In genomic region chr11:100863080-100863581, GRCh38 we compare ENCODE assay signal across 9 cellular contexts.
DNase-seq lines count a peak whose midpoint lies in the region; ATAC-seq and TF ChIP-seq lines count a peak whose summit lies in the region.
"Had no signal": no experiment of that assay in that cellular context is flagged by ENCODE, and none has a peak within 500 bp of the region (broad histone marks: within the 10 kb centered on the region; RNA-seq: fewer than 3 reads in every experiment).

No MANE protein-coding gene starts in this region.

- no peaks in the 10 kb centered on the region for H3K9me3 Mint-ChIP-seq in GM23338

- H3K9me3 ChIP-seq in fibroblast of lung (ENCODE audit: control insufficient read depth, insufficient read depth, low read depth, low read length), result no peaks in the 10 kb centered on the region
- no peaks in the 10 kb centered on the region for H3K9me3 ChIP-seq in stomach

- peaks cover 37% of the 10 kb centered on the region for H3K4me1 Mint-ChIP-seq in GM23338

- no peak for TF ChIP-seq EP300 in stomach (IDR thresholded peaks at IDR 0.05)

- ATAC-seq in GM18511 (IDR thresholded peaks at IDR 0.05; ENCODE audit: unreplicated experiment) (peak; percentile 81), GM23338 (peak; percentile 34; the same call in 1 of the 3 replicates)

- H3K27me3 ChIP-seq in GM23338 (ENCODE audit: insufficient read depth) (no peaks in the 10 kb centered on the region), fibroblast of lung (ENCODE audit: control insufficient read depth, insufficient read depth, low read length) (no peaks in the 10 kb centered on the region), stomach (no peaks in the 10 kb centered on the region)

- H3K36me3 Mint-ChIP-seq in GM23338 (ENCODE audit: low read depth), result no peaks in the 10 kb centered on the region

- TF ChIP-seq CTCF in GM23338 (conservative IDR thresholded peaks at IDR 0.05; ENCODE audit: low read depth in 2 of 2) (no peak), NB4 (IDR thresholded peaks at IDR 0.05; ENCODE audit: low read depth, low read length) (no peak), fibroblast of lung (conservative IDR thresholded peaks at IDR 0.05 in 1 of 2, IDR thresholded peaks at IDR 0.05 in 1 of 2; ENCODE audit: low read depth in 1 of 2, low read length in 2 of 2) (no peak), stomach (IDR thresholded peaks at IDR 0.05) (no peak)

- 0 out of 2 replicates have a peak, but pooled peaks cover 3% of the 10 kb centered on the region for H3K9me2 ChIP-seq in GM23338 (ENCODE audit: insufficient read depth)

- peaks cover 3% of the 10 kb centered on the region for H3K27me3 Mint-ChIP-seq in GM23338 (ENCODE audit: insufficient read depth, low read depth, poor library complexity)

- no peaks in the 10 kb centered on the region for H3F3A ChIP-seq in GM23338 (replicated peaks; ENCODE audit: low read depth)

- H3K4me3 ChIP-seq in GM23338 (no peak overlapping the region), NB4 (ENCODE audit: low read depth, low read length) (no peak overlapping the region), fibroblast of lung (replicated peaks in 1 of 4; ENCODE audit: control extremely low read depth in 1 of 4, insufficient read depth in 1 of 4, low read depth in 3 of 4, low read length in 4 of 4) (no peak overlapping the region), stomach (no peak overlapping the region)
- H3K4me3 ChIP-seq: skin epidermis had no signal

- H3K79me2 ChIP-seq in GM23338 (replicated peaks; ENCODE audit: insufficient read depth), result peaks cover 2% of the 10 kb centered on the region; the same call in 1 of the 2 replicates
- no peaks in the 10 kb centered on the region for H3K79me2 ChIP-seq in fibroblast of lung (ENCODE audit: control insufficient read depth, insufficient read depth, low read length)

- H3K4me1 ChIP-seq in GM23338 (ENCODE audit: insufficient read depth) (peaks cover 25% of the 10 kb centered on the region), fibroblast of lung (ENCODE audit: control insufficient read depth, extremely low read depth, insufficient read depth, low read length) (no peaks in the 10 kb centered on the region), stomach (peaks cover 9 to 35% (median 17%) of the 10 kb centered on the region in 4 donors)

- no peak overlapping the region for H3K27ac ChIP-seq in GM23338 (ENCODE audit: low read depth)
- H3K27ac ChIP-seq in fibroblast of lung (ENCODE audit: insufficient read depth, low read length), result peak overlapping the region; percentile 30
- H3K27ac ChIP-seq in stomach, result peak overlapping the region; percentile 48 to 80 (median 70)
- H3K27ac ChIP-seq: skin epidermis had no signal

- H4K20me1 ChIP-seq in GM23338 (replicated peaks; ENCODE audit: insufficient read depth), result no peaks in the 10 kb centered on the region
- no peaks in the 10 kb centered on the region for H4K20me1 ChIP-seq in fibroblast of lung (ENCODE audit: control insufficient read depth, extremely low read depth, insufficient read depth, low read length)

- H3K9ac ChIP-seq in fibroblast of lung (ENCODE audit: insufficient read depth, low read length), result no peak overlapping the region

- H3K36me3 ChIP-seq in GM23338 (ENCODE audit: insufficient read depth) (no peaks in the 10 kb centered on the region), fibroblast of lung (ENCODE audit: control insufficient read depth, insufficient read depth, low read length) (no peaks in the 10 kb centered on the region), stomach (no peaks in the 10 kb centered on the region)

- peak; percentile 21 for DNase-seq in GM23338 (ENCODE audit: low spot score)
- peak; percentile 3 for DNase-seq in NB4 (ENCODE audit: low read depth)
- peak; percentile 78 to 99 for DNase-seq in fibroblast of lung (ENCODE audit: low read depth in 2 of 2)
- DNase-seq in stomach, result peak; percentile 52
- no peak for DNase-seq in cerebellar cortex (ENCODE audit: low spot score)
- DNase-seq in NCI-H146 (lab: John Stamatoyannopoulos, UW), result no peak
- DNase-seq in cerebellum (ENCODE audit: low spot score), result no peak

- H2AFZ ChIP-seq in GM23338 (no peak overlapping the region), fibroblast of lung (ENCODE audit: low read length) (no peak overlapping the region)

- H3K4me3 Mint-ChIP-seq in GM23338, result no peak overlapping the region

- intact Hi-C loops in stomach (cut with DNase I; ENCODE audit: low total_unique reads), result no loop called here

- peak overlapping the region; percentile 85 for H3K27ac Mint-ChIP-seq in GM23338

- H3K4me2 ChIP-seq in GM23338 (no peak overlapping the region), fibroblast of lung (ENCODE audit: extremely low read depth, insufficient read depth, low read length) (peak overlapping the region; percentile 32)

- no peak for TF ChIP-seq POLR2A in NB4 (IDR thresholded peaks at IDR 0.05; ENCODE audit: extremely low read depth, insufficient read length)
- TF ChIP-seq POLR2A in stomach (IDR thresholded peaks at IDR 0.05), result no peak

- WGBS in stomach, 5 donors, result 4 to 22% (median 11%) methylated on average over 2 of the region's 2 CpGs

TF ChIP-seq in GM23338, 12 proteins besides CTCF, POLR2A, EP300 and RAD21 (continues in another document):
- no peak for TF ChIP-seq ZNF331 (CRISPR knock-in tag; IDR thresholded peaks at IDR 0.05; ENCODE audit: low read depth)
- no peak for TF ChIP-seq EZH2phosphoT487 (IDR thresholded peaks at IDR 0.05; ENCODE audit: unreplicated experiment)
- TF ChIP-seq, protein P1, sequence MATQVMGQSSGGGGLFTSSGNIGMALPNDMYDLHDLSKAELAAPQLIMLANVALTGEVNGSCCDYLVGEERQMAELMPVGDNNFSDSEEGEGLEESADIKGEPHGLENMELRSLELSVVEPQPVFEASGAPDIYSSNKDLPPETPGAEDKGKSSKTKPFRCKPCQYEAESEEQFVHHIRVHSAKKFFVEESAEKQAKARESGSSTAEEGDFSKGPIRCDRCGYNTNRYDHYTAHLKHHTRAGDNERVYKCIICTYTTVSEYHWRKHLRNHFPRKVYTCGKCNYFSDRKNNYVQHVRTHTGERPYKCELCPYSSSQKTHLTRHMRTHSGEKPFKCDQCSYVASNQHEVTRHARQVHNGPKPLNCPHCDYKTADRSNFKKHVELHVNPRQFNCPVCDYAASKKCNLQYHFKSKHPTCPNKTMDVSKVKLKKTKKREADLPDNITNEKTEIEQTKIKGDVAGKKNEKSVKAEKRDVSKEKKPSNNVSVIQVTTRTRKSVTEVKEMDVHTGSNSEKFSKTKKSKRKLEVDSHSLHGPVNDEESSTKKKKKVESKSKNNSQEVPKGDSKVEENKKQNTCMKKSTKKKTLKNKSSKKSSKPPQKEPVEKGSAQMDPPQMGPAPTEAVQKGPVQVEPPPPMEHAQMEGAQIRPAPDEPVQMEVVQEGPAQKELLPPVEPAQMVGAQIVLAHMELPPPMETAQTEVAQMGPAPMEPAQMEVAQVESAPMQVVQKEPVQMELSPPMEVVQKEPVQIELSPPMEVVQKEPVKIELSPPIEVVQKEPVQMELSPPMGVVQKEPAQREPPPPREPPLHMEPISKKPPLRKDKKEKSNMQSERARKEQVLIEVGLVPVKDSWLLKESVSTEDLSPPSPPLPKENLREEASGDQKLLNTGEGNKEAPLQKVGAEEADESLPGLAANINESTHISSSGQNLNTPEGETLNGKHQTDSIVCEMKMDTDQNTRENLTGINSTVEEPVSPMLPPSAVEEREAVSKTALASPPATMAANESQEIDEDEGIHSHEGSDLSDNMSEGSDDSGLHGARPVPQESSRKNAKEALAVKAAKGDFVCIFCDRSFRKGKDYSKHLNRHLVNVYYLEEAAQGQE (IDR thresholded peaks at IDR 0.05; ENCODE audit: unreplicated experiment), result no peak
- TF ChIP-seq NANOG (IDR thresholded peaks at IDR 0.05; ENCODE audit: borderline replicate concordance), result no peak
- TF ChIP-seq ZNF114 (CRISPR knock-in tag; IDR thresholded peaks at IDR 0.05), result no peak
- TF ChIP-seq STAT1 (IDR thresholded peaks at IDR 0.05; ENCODE audit: unreplicated experiment), result no peak
- TF ChIP-seq ETS1 (IDR thresholded peaks at IDR 0.05), result no peak

Comparison
In these comparisons a context has a peak if more than half of its experiments do, and no peak if none do; other contexts are left out.
1. DNase-seq: peak in GM23338 (single experiment), NB4 (single experiment), fibroblast of lung (2 of 2) and stomach (single experiment); none in cerebellar cortex (single experiment), NCI-H146 (single experiment) and cerebellum (single experiment).